30 cellular contexts compared by ENCODE assay signal in the genomic region with DNA sequence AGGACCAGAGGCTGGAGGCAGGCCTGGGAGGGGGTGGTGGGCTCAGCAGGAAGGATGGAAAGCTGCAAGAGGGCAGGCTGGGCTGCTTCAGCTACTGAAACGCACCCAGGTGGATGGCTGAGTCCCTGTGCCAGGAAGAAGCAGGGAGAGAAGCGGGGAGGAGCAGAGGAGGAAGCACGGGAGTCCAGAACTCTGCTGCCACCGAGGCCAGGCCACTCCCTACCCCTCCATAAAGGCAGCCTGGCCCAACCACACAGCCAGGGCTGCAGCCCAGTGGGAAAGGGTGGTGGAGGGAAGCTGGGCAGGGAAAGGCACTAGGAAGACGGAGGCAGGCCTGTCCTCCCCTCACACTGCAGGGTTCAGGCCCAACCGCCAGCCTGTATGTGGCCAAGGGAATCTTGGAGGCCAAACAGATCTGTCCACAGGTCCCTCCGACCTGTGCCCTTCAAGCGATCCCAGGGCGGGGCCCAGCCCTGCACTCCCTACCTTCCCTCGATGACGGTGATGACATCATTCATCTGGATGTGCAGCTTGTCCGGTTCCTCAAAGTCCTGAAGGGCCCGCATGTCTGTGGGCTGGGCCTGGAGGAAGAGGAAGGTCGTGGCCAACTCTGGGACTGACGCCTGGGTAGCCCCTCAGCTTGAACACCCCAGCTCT. TPM values are rescaled to one million over a fixed set of nuclear protein-coding genes. Genes with fewer than 3 reads are reported as not detected.
A peak's percentile ranks its signal among the peaks of the same experiment; 100 is the strongest.
DNase-seq lines count a peak whose midpoint lies in the region; ATAC-seq and TF ChIP-seq lines count a peak whose summit lies in the region.
"Had no signal": no experiment of that assay in that cellular context is flagged by ENCODE, and none has a peak within 500 bp of the region (broad histone marks: within the 10 kb centered on the region; RNA-seq: fewer than 3 reads in every experiment).

No MANE protein-coding gene starts in this region.

- peaks cover 10% of the 10 kb centered on the region for H3K4me1 ChIP-seq in NT2/D1 (ENCODE audit: insufficient read depth, insufficient read length)
- peaks cover 0 to 31% of the 10 kb centered on the region in 2 donors for H3K4me1 ChIP-seq in esophagus (ENCODE audit: control insufficient read depth in 2 of 2, insufficient read depth in 2 of 2, low read length in 1 of 2)
- H3K4me1 ChIP-seq in gastrocnemius medialis = peaks cover 23 to 37% of the 10 kb centered on the region in 2 donors
- H3K4me1 ChIP-seq: heart right ventricle had no signal

- H3K4me1 Mint-ChIP-seq in Calu3 (ENCODE audit: low read depth, unreplicated experiment) = peaks cover 13% of the 10 kb centered on the region
- H3K4me1 Mint-ChIP-seq in naive thymus-derived CD8-positive, alpha-beta T cell = peaks cover 0 to 3% (median under 1%) of the 10 kb centered on the region in 4 donors
- H3K4me1 Mint-ChIP-seq: activated naive CD4-positive, alpha-beta T cell treated with anti-CD3 and anti-CD28 coated beads, Interleukin-2, amount 10 ng/mL, durations not matched to agents 7 days and 5 days had no signal

- 73% methylated on average over 14 to 15 of the region's 15 CpGs for WGBS in esophagus, 2 donors

- no peaks in the 10 kb centered on the region for H3K27me3 Mint-ChIP-seq in Calu3 (ENCODE audit: unreplicated experiment)
- H3K27me3 Mint-ChIP-seq in naive thymus-derived CD8-positive, alpha-beta T cell = no peaks in the 10 kb centered on the region
- H3K27me3 Mint-ChIP-seq: activated naive CD4-positive, alpha-beta T cell treated with anti-CD3 and anti-CD28 coated beads, Interleukin-2, amount 10 ng/mL, durations not matched to agents 7 days and 5 days; CD4-positive, alpha-beta memory T cell; memory B cell; naive B cell had no signal

- peaks cover 23% of the 10 kb centered on the region for H3K36me3 Mint-ChIP-seq in Calu3 (ENCODE audit: insufficient read depth, unreplicated experiment)
- peaks cover 0 to 32% (median 0%) of the 10 kb centered on the region in 3 donors for H3K36me3 Mint-ChIP-seq in naive thymus-derived CD8-positive, alpha-beta T cell
- H3K36me3 Mint-ChIP-seq: naive B cell had no signal

- TF ChIP-seq CTCF in Calu3 (IDR thresholded peaks at IDR 0.05; ENCODE audit: unreplicated experiment) = no peak
- no peak for TF ChIP-seq CTCF in gastrocnemius medialis (IDR thresholded peaks at IDR 0.05 in 4 of 5, conservative IDR thresholded peaks at IDR 0.05 in 1 of 5)

- DNase-seq in Calu3 = no peak
- DNase-seq in NT2/D1 (ENCODE audit: low read depth, low spot score) = no peak
- DNase-seq in gastrocnemius medialis = no peak
- DNase-seq in naive thymus-derived CD8-positive, alpha-beta T cell = no peak
- DNase-seq in SIG-M5 treated with dmso at 0.1 percent for 504 hours (lab: John Stamatoyannopoulos, UW; ENCODE audit: unreplicated experiment) = no peak
- DNase-seq in NCI-H2196 (lab: John Stamatoyannopoulos, UW; ENCODE audit: unreplicated experiment) = no peak
- no peak for DNase-seq in COR-L47 (lab: John Stamatoyannopoulos, UW)
- DNase-seq: activated CD4-positive, alpha-beta T cell treated with anti-CD3 and anti-CD28 coated beads for 4 hours; activated naive CD4-positive, alpha-beta T cell treated with anti-CD3 and anti-CD28 coated beads, Interleukin-2, amount 10 ng/mL, durations not matched to agents 7 days and 5 days; activated T-cell treated with anti-CD3 and anti-CD28 coated beads, Interleukin-2, amount 50 U/mL, for 72 hours; anterior cingulate cortex; CD4-positive, alpha-beta memory T cell; dorsolateral prefrontal cortex; foreskin fibroblast; GDM1; GOT3; heart right ventricle; KG1; left cardiac atrium; MM.1S; naive B cell; NCI-H1417 treated with DMSO at 0.1 percent for 48 hours; NCI-H69; occipital lobe; stimulated activated CD4-positive, alpha-beta T cell treated with anti-CD3 and anti-CD28 coated beads, Interleukin-4, amount 100 ng/mL, for 1 hour; stimulated activated naive CD4-positive, alpha-beta T cell treated with Interleukin-2 at 50 U/mL for 16 hours; thyroid gland had no signal

- H3K27me3 ChIP-seq in NT2/D1 (ENCODE audit: insufficient read depth, insufficient read length) (no peaks in the 10 kb centered on the region), esophagus (ENCODE audit: control insufficient read depth in 1 of 2, insufficient read depth in 2 of 2, low read length in 2 of 2) (no peaks in the 10 kb centered on the region), gastrocnemius medialis (no peaks in the 10 kb centered on the region)
- H3K27me3 ChIP-seq: dorsolateral prefrontal cortex, heart right ventricle, thyroid gland had no signal

- H3K9ac ChIP-seq in NT2/D1 (ENCODE audit: insufficient read length, low read depth) = peak overlapping the region; percentile 45

- no peaks in the 10 kb centered on the region for H3K9me3 Mint-ChIP-seq in Calu3 (ENCODE audit: low read depth, unreplicated experiment)
- H3K9me3 Mint-ChIP-seq in naive thymus-derived CD8-positive, alpha-beta T cell = no peaks in the 10 kb centered on the region
- H3K9me3 Mint-ChIP-seq: activated naive CD4-positive, alpha-beta T cell treated with anti-CD3 and anti-CD28 coated beads, Interleukin-2, amount 10 ng/mL, durations not matched to agents 7 days and 5 days; activated T-cell treated with anti-CD3 and anti-CD28 coated beads, Interleukin-2, amount 50 U/mL, for 72 hours; CD4-positive, alpha-beta memory T cell; memory B cell; naive B cell had no signal

- in situ Hi-C loops in gastrocnemius medialis (cut with MboI; ENCODE audit: low sequenced_read_pairs in 4 of 4) = no loop called here

- H3K27ac Mint-ChIP-seq in Calu3 (ENCODE audit: unreplicated experiment) = peak overlapping the region; percentile 53
- peak overlapping the region in 4 of 10 donors; percentile 29 to 78 (median 42) for H3K27ac Mint-ChIP-seq in naive thymus-derived CD8-positive, alpha-beta T cell
- H3K27ac Mint-ChIP-seq: memory B cell had no signal

- H3K9me3 ChIP-seq in NT2/D1 (ENCODE audit: insufficient read depth, low read length) (no peaks in the 10 kb centered on the region), esophagus (ENCODE audit: control insufficient read depth in 2 of 2, insufficient read depth in 1 of 2, low read depth in 1 of 2, low read length in 1 of 2) (no peaks in the 10 kb centered on the region), gastrocnemius medialis (no peaks in the 10 kb centered on the region)
- H3K9me3 ChIP-seq: heart right ventricle, thyroid gland had no signal

- ATAC-seq in gastrocnemius medialis = no peak
- ATAC-seq in naive thymus-derived CD8-positive, alpha-beta T cell = no peak
- ATAC-seq: activated T-cell treated with anti-CD3 and anti-CD28 coated beads, Interleukin-2, amount 50 U/mL, for 72 hours; heart right ventricle; SK-N-SH treated with all-trans-retinoic acid at 6 μM for 48 hours had no signal

- intact Hi-C loops in Calu3 (cut with micrococcal nuclease; ENCODE audit: unreplicated experiment) (no loop called here), gastrocnemius medialis (cut with DNase I; ENCODE audit: low total_unique reads) (no loop called here)

- BruUV-seq in Calu3 (replicated peaks; lab: Mats Ljungman, UMichigan) = no TSS peak

- TF ChIP-seq POLR2A in gastrocnemius medialis (IDR thresholded peaks at IDR 0.05) = no peak

- H3K27ac ChIP-seq in esophagus (ENCODE audit: low read depth in 2 of 2, low read length in 1 of 2) (peak overlapping the region; percentile 87 to 97), gastrocnemius medialis (peak overlapping the region; percentile 87 to 93 (median 92))
- H3K27ac ChIP-seq: heart right ventricle, thyroid gland had no signal

- no peak overlapping the region for H3K4me3 ChIP-seq in NT2/D1 (ENCODE audit: insufficient read length, low read depth)
- peak overlapping the region; percentile 44 for H3K4me3 ChIP-seq in esophagus (ENCODE audit: low read depth in 1 of 2, low read length in 2 of 2)
- H3K4me3 ChIP-seq in gastrocnemius medialis = no peak overlapping the region
- H3K4me3 ChIP-seq: dorsolateral prefrontal cortex, heart right ventricle, thyroid gland had no signal

- POLR2A ChIA-PET in naive thymus-derived CD8-positive, alpha-beta T cell (lab: Charles Lee) = no interaction called here

- CTCF ChIA-PET in Calu3 (lab: Charles Lee) = interaction anchor here (1.6 to 2.5 kb wide), 2 partner anchors 16 to 30 kb away, joined by 4 to 13 read pairs; a partner anchor contains a TSS

- H3K4me3 Mint-ChIP-seq in Calu3 (ENCODE audit: low read depth, unreplicated experiment) = peak overlapping the region; percentile 87
- H3K4me3 Mint-ChIP-seq in naive thymus-derived CD8-positive, alpha-beta T cell = no peak overlapping the region
- H3K4me3 Mint-ChIP-seq: activated naive CD4-positive, alpha-beta T cell treated with anti-CD3 and anti-CD28 coated beads, Interleukin-2, amount 10 ng/mL, durations not matched to agents 7 days and 5 days; activated T-cell treated with anti-CD3 and anti-CD28 coated beads, Interleukin-2, amount 50 U/mL, for 72 hours; CD4-positive, alpha-beta memory T cell; memory B cell had no signal

- peaks cover 69% of the 10 kb centered on the region for H3K36me3 ChIP-seq in NT2/D1 (ENCODE audit: insufficient read depth, insufficient read length, low read length)
- peaks cover 7 to 41% of the 10 kb centered on the region in 2 donors for H3K36me3 ChIP-seq in esophagus (ENCODE audit: control insufficient read depth in 2 of 2, insufficient read depth in 2 of 2, low read length in 1 of 2)
- H3K36me3 ChIP-seq in gastrocnemius medialis = peaks cover 0 to 29% of the 10 kb centered on the region in 2 donors

RNA-seq across cellular contexts. Expression of a gene that starts 30.5 kb away (rescaled TPM):
- total RNA-seq in Calu3 (2022) = 50.4 and 53.0 TPM in 2 replicates
- 10 to 100 TPM; 38.8 to 87.5 TPM for polyA plus RNA-seq in esophagus
- total RNA-seq in gastrocnemius medialis = 10 to 100 TPM; 40.5 to 54.0 (median 49.3) TPM
- total RNA-seq in naive thymus-derived CD8-positive, alpha-beta T cell = 100 to 1,000 TPM; 146 to 149 TPM
- polyA plus RNA-seq in naive thymus-derived CD8-positive, alpha-beta T cell = 1 to 10 TPM; 1.3 to 2.5 (median 1.6) TPM

Comparison
In these comparisons a context has a peak if more than half of its experiments do, and no peak if none do; other contexts are left out.
1. H3K4me3 ChIP-seq: peak in esophagus (2 of 2); none in NT2/D1 (single experiment) and gastrocnemius medialis (0 of 4).